ENCODE assay signal across 13 cellular contexts in the genomic region with DNA sequence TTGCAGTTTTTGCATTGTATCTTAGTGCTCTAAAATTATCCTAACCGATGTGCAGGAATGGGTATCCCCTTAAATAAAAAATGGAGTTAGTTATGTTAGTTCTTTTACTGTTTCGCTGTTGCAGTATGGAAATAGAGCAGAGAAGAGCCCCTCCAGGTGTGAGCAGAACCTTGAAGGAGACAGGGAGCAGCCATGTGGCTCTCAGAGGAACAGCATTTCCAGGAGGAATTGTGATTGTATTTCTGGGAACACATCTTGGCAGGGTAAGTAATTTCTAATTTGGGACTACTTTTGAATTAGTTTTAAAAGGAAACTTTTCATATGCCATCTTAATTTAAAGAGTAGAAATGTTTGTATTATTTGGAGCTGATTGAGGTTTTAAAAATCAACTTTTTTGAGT. TPM values are rescaled to one million over a fixed set of nuclear protein-coding genes. Genes with fewer than 3 reads are reported as not detected.
DNase-seq lines count a peak whose midpoint lies in the region; ATAC-seq and TF ChIP-seq lines count a peak whose summit lies in the region.
"Had no signal": no experiment of that assay in that cellular context is flagged by ENCODE, and none has a peak within 500 bp of the region (broad histone marks: within the 10 kb centered on the region; RNA-seq: fewer than 3 reads in every experiment).

No MANE protein-coding gene starts in this region.

- in situ Hi-C loops in Panc1 (cut with HindIII; ENCODE audit: low pct_unique_long_range_greater_than_20kb, low sequenced_read_pairs): no loop called here

- no peak for ATAC-seq in Panc1
- ATAC-seq: esophagus mucosa had no signal

- H3K27ac ChIP-seq in Panc1 (ENCODE audit: low read length): no peak overlapping the region
- no peak overlapping the region for H3K27ac ChIP-seq in testis
- no peak overlapping the region for H3K27ac ChIP-seq in coronary artery
- H3K27ac ChIP-seq: SJSA1, upper lobe of left lung had no signal

- CTCF ChIA-PET in Panc1 (lab: Charles Lee): no interaction called here

- BruUV-seq in Panc1 (replicated peaks; lab: Mats Ljungman, UMichigan): no TSS peak

- H3K4me1 ChIP-seq in Panc1 (ENCODE audit: control insufficient read depth, insufficient read depth, low read length): no peaks in the 10 kb centered on the region
- no peaks in the 10 kb centered on the region for H3K4me1 ChIP-seq in testis

- H3K9me3 ChIP-seq in Panc1 (ENCODE audit: control insufficient read depth, insufficient read depth, low read depth, low read length) (no peaks in the 10 kb centered on the region), testis (no peaks in the 10 kb centered on the region)
- H3K9me3 ChIP-seq: SJSA1, upper lobe of left lung had no signal

- H3K27me3 ChIP-seq in Panc1 (ENCODE audit: control insufficient read depth, insufficient read depth, low read length) (no peaks in the 10 kb centered on the region), testis (no peaks in the 10 kb centered on the region)
- H3K27me3 ChIP-seq: SJSA1, upper lobe of left lung had no signal

- POLR2A ChIA-PET in Panc1 (lab: Charles Lee): no interaction called here

- WGBS in testis, 2 donors: 62 to 63% methylated on average over 2 of the region's 2 CpGs

- H3K36me3 ChIP-seq in Panc1 (ENCODE audit: control insufficient read depth, insufficient read depth, low read length) (no peaks in the 10 kb centered on the region), testis (ENCODE audit: low read depth, missing control alignments) (no peaks in the 10 kb centered on the region)
- H3K36me3 ChIP-seq: SJSA1, upper lobe of left lung had no signal

- TF ChIP-seq POLR2A in testis (IDR thresholded peaks at IDR 0.05): no peak

- DNase-seq in NCI-H748 (lab: John Stamatoyannopoulos, UW; ENCODE audit: unreplicated experiment) (peak; percentile 1), NCI-H748 treated with DMSO at 0.1 percent for 48 hours (lab: John Stamatoyannopoulos, UW) (no peak), Panc1 (ENCODE audit: low read depth, low spot score) (no peak), fibroblast of pulmonary artery (ENCODE audit: low read depth) (no peak), retinal pigment epithelial cell (ENCODE audit: low read depth) (no peak), testis (no peak), coronary artery (ENCODE audit: low spot score) (no peak), T1000 (lab: John Stamatoyannopoulos, UW) (no peak)
- DNase-seq: activated naive CD4-positive, alpha-beta T cell treated with Interleukin-2 at 50 U/mL for 16 hours; NCI-H2081; upper lobe of left lung had no signal

- no peak overlapping the region for H3K4me3 ChIP-seq in Panc1 (ENCODE audit: low read depth in 2 of 2, low read length in 2 of 2)
- H3K4me3 ChIP-seq in fibroblast of pulmonary artery (replicated peaks; ENCODE audit: low read depth, low read length): no peak overlapping the region
- H3K4me3 ChIP-seq in retinal pigment epithelial cell (ENCODE audit: low read length): no peak overlapping the region
- H3K4me3 ChIP-seq in testis: no peak overlapping the region
- no peak overlapping the region for H3K4me3 ChIP-seq in coronary artery
- H3K4me3 ChIP-seq: SJSA1, upper lobe of left lung had no signal

- TF ChIP-seq CTCF in Panc1 (IDR thresholded peaks at IDR 0.05) (peak; percentile 62), fibroblast of pulmonary artery (IDR thresholded peaks at IDR 0.05; ENCODE audit: low read length, missing control alignments) (peak; percentile 28), retinal pigment epithelial cell (conservative IDR thresholded peaks at IDR 0.05; ENCODE audit: low read depth, low read length) (peak; percentile 21), testis (IDR thresholded peaks at IDR 0.05) (no peak), coronary artery (IDR thresholded peaks at IDR 0.05) (no peak)

- intact Hi-C loops in Panc1 (cut with micrococcal nuclease; ENCODE audit: unreplicated experiment) (no loop called here), testis (cut with DNase I; ENCODE audit: low total_unique reads) (no loop called here)

RNA-seq across cellular contexts. Expression of gene CCDC158, which starts 5.3 kb away (rescaled TPM):
- 0.28 TPM for total RNA-seq in Panc1 (2021; ENCODE audit: unreplicated experiment)
- not detected for polyA plus RNA-seq in Panc1 (2012; ENCODE audit: insufficient read length)
- total RNA-seq in testis: 10 to 100 TPM; 20.0 to 51.9 TPM
- polyA plus RNA-seq in testis (ENCODE audit: insufficient read depth, low read depth, low replicate concordance): 39.2 TPM
- total RNA-seq: esophagus mucosa had no signal

RNA-seq across cellular contexts. Expression of gene SHROOM3, which starts 8.8 kb away (rescaled TPM):
- total RNA-seq in Panc1 (2021; ENCODE audit: unreplicated experiment) (7.2 TPM), testis (1 to 10 TPM; 6.4 to 7.2 TPM)
- 3.0 TPM for polyA plus RNA-seq in Panc1 (2012; ENCODE audit: insufficient read length)
- 3.9 TPM for polyA plus RNA-seq in testis (ENCODE audit: insufficient read depth, low read depth, low replicate concordance)

Comparison
In these comparisons a context has a peak if more than half of its experiments do, and no peak if none do; other contexts are left out.
1. CTCF ChIP-seq: peak in Panc1 (single experiment), fibroblast of pulmonary artery (single experiment) and retinal pigment epithelial cell (single experiment); none in testis (0 of 3) and coronary artery (single experiment).
2. RNA of gene CCDC158, which starts 5.3 kb away (total RNA-seq): 20.0 to 51.9 TPM in testis; 0.28 TPM in Panc1 (single experiment); every median in the first group is over 10 times any median in the second.